ENCODE assay signal across 22 cellular contexts in genomic region chrX:13189380-13189779, GRCh38.
DNase-seq lines count a peak whose midpoint lies in the region; ATAC-seq, FAIRE-seq and TF ChIP-seq lines count a peak whose summit lies in the region.
"Had no signal": no experiment of that assay in that cellular context is flagged by ENCODE, and none has a peak within 500 bp of the region (broad histone marks: within the 10 kb centered on the region; RNA-seq: fewer than 3 reads in every experiment).

No MANE protein-coding gene starts in this region.

- no peak for TF ChIP-seq RAD21 in GM12878 (IDR thresholded peaks at IDR 0.05; ENCODE audit: insufficient read depth, low read depth, low read length)

- no peak overlapping the region for H3K9ac ChIP-seq in GM12878 (ENCODE audit: control insufficient read depth, insufficient read depth, low read length)
- H3K9ac ChIP-seq: BLaER1 treated with 17β-estradiol and CSF1 and Interleukin-3, amounts not matched to agents 10 nM and 100 nM had no signal

- H3K4me2 ChIP-seq in GM12878 (ENCODE audit: control insufficient read depth, insufficient read depth) = no peak overlapping the region
- H3K4me2 ChIP-seq: BLaER1 treated with 17β-estradiol and CSF1 and Interleukin-3, amounts not matched to agents 10 nM and 100 nM had no signal

- H3K4me3 Mint-ChIP-seq in nephron = no peak overlapping the region
- H3K4me3 Mint-ChIP-seq: B cell; CD4-positive, alpha-beta T cell; CD8-positive, alpha-beta T cell had no signal

- intact Hi-C loops in left ventricle myocardium inferior (cut with micrococcal nuclease) = no loop called here
- intact Hi-C loops in Right ventricle myocardium superior (cut with DNase I) = no loop called here
- intact Hi-C loops in GM12878 (cut with micrococcal nuclease; ENCODE audit: unreplicated experiment) = no loop called here
- intact Hi-C loops in esophagus muscularis mucosa (cut with DNase I) = no loop called here

- DNase-seq in left ventricle myocardium inferior (no peak), Right ventricle myocardium superior (no peak), GM12878 (ENCODE audit: low read depth, low spot score) (no peak), substantia nigra (lab: John Stamatoyannopoulos, UW) (no peak), foreskin fibroblast (no peak), esophagus muscularis mucosa (ENCODE audit: extremely low spot score) (no peak)
- DNase-seq: AML-193; Caco-2; Calu3; CD4-positive, alpha-beta T cell; CD8-positive, alpha-beta T cell; DMS79 treated with DMSO at 0.1 percent for 48 hours; GDM1 had no signal

- H3K9me3 ChIP-seq in left ventricle myocardium inferior (replicated peaks) (peaks cover 1% of the 10 kb centered on the region), GM12878 (replicated peaks; ENCODE audit: control insufficient read depth, insufficient read depth, low read length) (no peaks in the 10 kb centered on the region), esophagus muscularis mucosa (no peaks in the 10 kb centered on the region)
- H3K9me3 ChIP-seq: A549, Caco-2 had no signal

- peaks cover 25% of the 10 kb centered on the region for H3K4me1 Mint-ChIP-seq in nephron

- in situ Hi-C loops in GM12878 (cut with MboI) = no loop called here

- H3K9me3 Mint-ChIP-seq in nephron = peaks cover 17% of the 10 kb centered on the region
- H3K9me3 Mint-ChIP-seq: CD4-positive, alpha-beta T cell; CD8-positive, alpha-beta T cell had no signal

- no peak for TF ChIP-seq CTCF in left ventricle myocardium inferior (IDR thresholded peaks at IDR 0.05; ENCODE audit: borderline replicate concordance)
- TF ChIP-seq CTCF in GM12878 (IDR thresholded peaks at IDR 0.05 in 2 of 3, conservative IDR thresholded peaks at IDR 0.05 in 1 of 3; ENCODE audit: control insufficient read depth in 2 of 3, extremely low read depth in 1 of 3, insufficient read depth in 1 of 3, low read depth in 3 of 3, low read length in 3 of 3) = no peak
- no peak for TF ChIP-seq CTCF in nephron (IDR thresholded peaks at IDR 0.05; ENCODE audit: unreplicated experiment in 3 of 3)
- no peak for TF ChIP-seq CTCF in foreskin fibroblast (IDR thresholded peaks at IDR 0.05; ENCODE audit: low read depth, low read length)
- TF ChIP-seq CTCF in esophagus muscularis mucosa (IDR thresholded peaks at IDR 0.05) = no peak

- H3K4me1 ChIP-seq in left ventricle myocardium inferior (peaks cover 27% of the 10 kb centered on the region), GM12878 (ENCODE audit: control insufficient read depth, insufficient read depth, low read length) (no peaks in the 10 kb centered on the region), esophagus muscularis mucosa (peaks cover 0 to 15% (median 0%) of the 10 kb centered on the region in 4 donors)
- H3K4me1 ChIP-seq: Caco-2 had no signal

- H4K20me1 ChIP-seq in GM12878 (ENCODE audit: control insufficient read depth, insufficient read depth) = no peaks in the 10 kb centered on the region
- H4K20me1 ChIP-seq: BLaER1 treated with 17β-estradiol and CSF1 and Interleukin-3, amounts not matched to agents 10 nM and 100 nM had no signal

- H3K4me3 ChIP-seq in left ventricle myocardium inferior (no peak overlapping the region), GM12878 (no peak overlapping the region), foreskin fibroblast (ENCODE audit: low read depth in 1 of 2, low read length in 2 of 2) (no peak overlapping the region), esophagus muscularis mucosa (no peak overlapping the region)
- H3K4me3 ChIP-seq: A549; BLaER1 treated with 17β-estradiol and CSF1 and Interleukin-3, amounts not matched to agents 10 nM and 100 nM had no signal

- FAIRE-seq in GM12878 (lab: Jason Lieb, UNC) = no peak
- FAIRE-seq: D721Med, GM12891, GM19239 had no signal

- H3K27ac Mint-ChIP-seq in nephron = peak overlapping the region; percentile 59 to 80 (median 66)
- H3K27ac Mint-ChIP-seq: B cell; CD4-positive, alpha-beta T cell; CD8-positive, alpha-beta T cell had no signal

- 58% methylated on average over 6 of the region's 6 CpGs for WGBS in GM12878 (ENCODE audit: insufficient coverage, insufficient replicate concordance, low lambda C conversion rate, missing lambda C conversion rate)
- WGBS in esophagus muscularis mucosa = 78% methylated on average over 6 of the region's 6 CpGs

- RAD21 ChIA-PET in GM12878 (lab: Charles Lee; ENCODE audit: unreplicated experiment) = interaction anchor here (1.0 to 1.4 kb wide), 2 partner anchors 43 to 65 kb away, joined by 3 read pairs; no protein-coding TSS in a partner anchor

- BruUV-seq in GM12878 (replicated peaks; lab: Mats Ljungman, UMichigan) = no TSS peak

- H3K27me3 ChIP-seq in left ventricle myocardium inferior (ENCODE audit: low read depth) (no peaks in the 10 kb centered on the region), GM12878 (replicated peaks in 1 of 2; ENCODE audit: control insufficient read depth in 2 of 2, insufficient read depth in 2 of 2, low read length in 1 of 2) (no peaks in the 10 kb centered on the region), esophagus muscularis mucosa (no peaks in the 10 kb centered on the region)

- H3K36me3 ChIP-seq in left ventricle myocardium inferior = no peaks in the 10 kb centered on the region
- H3K36me3 ChIP-seq in GM12878 (ENCODE audit: control insufficient read depth in 2 of 2, insufficient read depth in 2 of 2, low read length in 1 of 2) = no peaks in the 10 kb centered on the region
- H3K36me3 ChIP-seq in esophagus muscularis mucosa = no peaks in the 10 kb centered on the region
- H3K36me3 ChIP-seq: BLaER1 treated with 17β-estradiol and CSF1 and Interleukin-3, amounts not matched to agents 10 nM and 100 nM had no signal

- H3K27me3 Mint-ChIP-seq in nephron (ENCODE audit: low read depth) = no peaks in the 10 kb centered on the region
- H3K27me3 Mint-ChIP-seq: B cell; CD4-positive, alpha-beta T cell had no signal

- CTCF ChIA-PET in GM12878 (lab: Yijun Ruan, JAX) = interaction anchor here (0.7 kb wide), 1 partner anchor 74 kb away, joined by 3 read pairs; no protein-coding TSS in a partner anchor

- H3K27ac ChIP-seq in left ventricle myocardium inferior (replicated peaks) = peak overlapping the region; percentile 60
- H3K27ac ChIP-seq in GM12878 (ENCODE audit: control insufficient read depth, insufficient read depth) = no peak overlapping the region
- no peak overlapping the region for H3K27ac ChIP-seq in substantia nigra (ENCODE audit: low read depth, low read length, poor library complexity, severe bottlenecking)
- H3K27ac ChIP-seq in esophagus muscularis mucosa (replicated peaks in 1 of 4) = no peak overlapping the region
- H3K27ac ChIP-seq: 22Rv1; A549; BLaER1 treated with 17β-estradiol and CSF1 and Interleukin-3, amounts not matched to agents 10 nM and 100 nM; C4-2B had no signal

- H3K36me3 Mint-ChIP-seq in nephron (ENCODE audit: low read depth) = no peaks in the 10 kb centered on the region
- H3K36me3 Mint-ChIP-seq: CD8-positive, alpha-beta T cell had no signal

- ATAC-seq in Right ventricle myocardium superior (ENCODE audit: poor library complexity) = no peak
- no peak for ATAC-seq in GM12878
- ATAC-seq: A549; CD8-positive, alpha-beta T cell had no signal

- SMC1A ChIA-PET in GM12878 (lab: Charles Lee; ENCODE audit: uncharacterized antibody, unreplicated experiment) = interaction anchor here (0.9 to 1.2 kb wide), 2 partner anchors 9 to 81 kb away, joined by 3 to 4 read pairs; no protein-coding TSS in a partner anchor

- TF ChIP-seq EP300 in GM12878 (IDR thresholded peaks at IDR 0.05; ENCODE audit: borderline replicate concordance in 1 of 2, control insufficient read depth in 1 of 2, low read depth in 2 of 2, low read length in 2 of 2) = no peak
- TF ChIP-seq EP300 in esophagus muscularis mucosa (IDR thresholded peaks at IDR 0.05) = no peak

- POLR2A ChIA-PET in GM12878 (lab: Charles Lee) = no interaction called here

- TF ChIP-seq POLR2A in GM12878 (IDR thresholded peaks at IDR 0.05; ENCODE audit: low read depth, low read length) (no peak), esophagus muscularis mucosa (IDR thresholded peaks at IDR 0.05; ENCODE audit: low read depth) (no peak)

- H3K79me2 ChIP-seq in GM12878 (ENCODE audit: control insufficient read depth, insufficient read depth, low read length) = no peaks in the 10 kb centered on the region

- no peak overlapping the region for H2AFZ ChIP-seq in GM12878 (ENCODE audit: control insufficient read depth, low read depth, low read length)

TF ChIP-seq in GM12878, 131 proteins besides CTCF, POLR2A, EP300 and RAD21 (continues in another document):
- no peak for TF ChIP-seq ZBTB33 (IDR thresholded peaks at IDR 0.05)
